In genomic region chr3:196771067-196771466, GRCh38 we compare ENCODE assay signal across 1 cellular context.
TF ChIP-seq lines count a peak whose summit lies in the region.

No MANE protein-coding gene starts in this region.

TF ChIP-seq in HepG2, 621 proteins besides CTCF, POLR2A, EP300 and RAD21:
- TF ChIP-seq GZF1 (CRISPR knock-in tag; IDR thresholded peaks at IDR 0.05): no peak
- TF ChIP-seq REPIN1 (CRISPR knock-in tag; IDR thresholded peaks at IDR 0.05; ENCODE audit: borderline replicate concordance, low read depth): no peak
- no peak for TF ChIP-seq HNRNPH1 (optimal IDR thresholded peaks at IDR 0.05; ENCODE audit: low read depth, low read length)
- TF ChIP-seq, protein P1, sequence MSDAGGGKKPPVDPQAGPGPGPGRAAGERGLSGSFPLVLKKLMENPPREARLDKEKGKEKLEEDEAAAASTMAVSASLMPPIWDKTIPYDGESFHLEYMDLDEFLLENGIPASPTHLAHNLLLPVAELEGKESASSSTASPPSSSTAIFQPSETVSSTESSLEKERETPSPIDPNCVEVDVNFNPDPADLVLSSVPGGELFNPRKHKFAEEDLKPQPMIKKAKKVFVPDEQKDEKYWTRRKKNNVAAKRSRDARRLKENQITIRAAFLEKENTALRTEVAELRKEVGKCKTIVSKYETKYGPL (CRISPR knock-in tag; IDR thresholded peaks at IDR 0.05): no peak
- peak; percentile 83 for TF ChIP-seq ZNF317 (CRISPR knock-in tag; IDR thresholded peaks at IDR 0.05)
- TF ChIP-seq ZNF790 (CRISPR knock-in tag; IDR thresholded peaks at IDR 0.05; ENCODE audit: borderline replicate concordance): no peak
- no peak for TF ChIP-seq ZNF280B (CRISPR knock-in tag; IDR thresholded peaks at IDR 0.05; ENCODE audit: borderline replicate concordance)
- TF ChIP-seq CEBPG (CRISPR knock-in tag; IDR thresholded peaks at IDR 0.05): no peak
